ENCODE assay signal across 1 cellular context in the genomic region with DNA sequence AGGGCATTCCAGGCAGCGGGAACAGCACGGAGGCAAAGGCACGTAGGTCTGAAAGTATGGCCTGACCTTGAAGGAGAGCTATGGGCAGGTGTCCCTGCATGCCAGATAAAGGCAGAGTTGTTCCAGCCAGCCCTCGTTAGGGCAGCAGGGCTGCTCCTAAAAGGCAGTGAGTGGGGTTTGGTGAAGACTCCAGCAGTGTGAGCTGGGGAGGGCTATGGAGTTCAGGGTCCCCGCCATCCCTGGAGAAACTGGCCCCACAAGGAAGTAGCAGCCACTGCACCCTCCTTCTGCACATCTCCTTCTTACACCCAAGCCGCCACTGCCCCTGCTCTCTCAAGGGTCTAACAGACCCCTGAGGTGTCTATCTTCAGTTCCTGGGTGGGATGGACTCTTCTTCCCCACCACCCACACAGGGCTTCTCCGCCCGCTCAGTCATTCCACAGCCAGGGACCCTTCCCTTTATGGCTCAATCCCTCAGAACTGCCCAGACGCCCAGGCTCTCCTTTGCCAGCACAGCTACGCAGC.
TF ChIP-seq lines count a peak whose summit lies in the region.

No MANE protein-coding gene starts in this region.

TF ChIP-seq in GM23338, 12 proteins besides CTCF, POLR2A, EP300 and RAD21 (continued from another document):
- TF ChIP-seq NANOG (IDR thresholded peaks at IDR 0.05; ENCODE audit: borderline replicate concordance) (no peak), ZNF462 (CRISPR knock-in tag; IDR thresholded peaks at IDR 0.05) (no peak), JUNB (IDR thresholded peaks at IDR 0.05; ENCODE audit: unreplicated experiment) (no peak), STAT1 (IDR thresholded peaks at IDR 0.05; ENCODE audit: unreplicated experiment) (no peak), ZNF331 (CRISPR knock-in tag; IDR thresholded peaks at IDR 0.05; ENCODE audit: low read depth) (no peak), ZNF114 (CRISPR knock-in tag; IDR thresholded peaks at IDR 0.05) (no peak)
